In genomic region chr4:12534684-12535083, GRCh38 we compare ENCODE assay signal across 20 cellular contexts.
DNase-seq lines count a peak whose midpoint lies in the region; ATAC-seq, FAIRE-seq and TF ChIP-seq lines count a peak whose summit lies in the region.
"Had no signal": no experiment of that assay in that cellular context is flagged by ENCODE, and none has a peak within 500 bp of the region (broad histone marks: within the 10 kb centered on the region; RNA-seq: fewer than 3 reads in every experiment).

No MANE protein-coding gene starts in this region.

- no peak overlapping the region for H4K91ac ChIP-seq in IMR-90 (ENCODE audit: insufficient read depth, low read depth, low read length)

- H2BK5ac ChIP-seq in IMR-90 (ENCODE audit: low read depth, low read length, poor library complexity, severe bottlenecking): no peak overlapping the region

- no peak for DNase-seq in A549 (ENCODE audit: low read depth in 1 of 2, low spot score in 1 of 2)
- DNase-seq in IMR-90: no peak
- no peak for DNase-seq in pancreas
- DNase-seq in posterior vena cava (ENCODE audit: low spot score): no peak
- DNase-seq in effector memory CD8-positive, alpha-beta T cell: no peak
- DNase-seq: 8988T; AML-193; Caco-2; Calu3; CD4-positive, alpha-beta T cell; CD8-positive, alpha-beta T cell; DMS79 treated with DMSO at 0.1 percent for 48 hours; GF-D8 had no signal

- ATAC-seq in A549: no peak
- no peak for ATAC-seq in IMR-90 (ENCODE audit: low read depth)
- ATAC-seq in pancreas: no peak
- ATAC-seq in effector memory CD8-positive, alpha-beta T cell (replicated peaks): no peak
- ATAC-seq: CD8-positive, alpha-beta T cell had no signal

- TF ChIP-seq RAD21 in A549 (conservative IDR thresholded peaks at IDR 0.05 in 1 of 2, IDR thresholded peaks at IDR 0.05 in 1 of 2) (no peak), IMR-90 (IDR thresholded peaks at IDR 0.05; ENCODE audit: low read length) (no peak)

- H4K20me1 ChIP-seq in IMR-90 (ENCODE audit: insufficient read depth, low read length): no peaks in the 10 kb centered on the region
- H4K20me1 ChIP-seq: BLaER1 treated with 17β-estradiol and CSF1 and Interleukin-3, amounts not matched to agents 10 nM and 100 nM had no signal

- no peaks in the 10 kb centered on the region for H3K36me3 ChIP-seq in IMR-90 (ENCODE audit: control insufficient read depth, insufficient read depth, low read length)
- no peaks in the 10 kb centered on the region for H3K36me3 ChIP-seq in pancreas
- H3K36me3 ChIP-seq: BLaER1 treated with 17β-estradiol and CSF1 and Interleukin-3, amounts not matched to agents 10 nM and 100 nM had no signal

- no peak overlapping the region for H3K4me2 ChIP-seq in A549
- no peak overlapping the region for H3K4me2 ChIP-seq in IMR-90 (ENCODE audit: low read depth, low read length)
- H3K4me2 ChIP-seq: BLaER1 treated with 17β-estradiol and CSF1 and Interleukin-3, amounts not matched to agents 10 nM and 100 nM had no signal

- no peak overlapping the region for H3K4me3 Mint-ChIP-seq in effector memory CD8-positive, alpha-beta T cell
- H3K4me3 Mint-ChIP-seq: B cell; CD4-positive, alpha-beta T cell; CD8-positive, alpha-beta T cell had no signal

- TF ChIP-seq POLR2A in A549 (IDR thresholded peaks at IDR 0.05; ENCODE audit: low read length) (no peak), IMR-90 (IDR thresholded peaks at IDR 0.05; ENCODE audit: low read depth, low read length) (no peak)

- no peaks in the 10 kb centered on the region for H3K9me3 ChIP-seq in A549
- peaks cover 16% of the 10 kb centered on the region; the same call in 1 of the 2 replicates for H3K9me3 ChIP-seq in IMR-90 (ENCODE audit: control insufficient read depth, insufficient read depth, low read length)
- H3K9me3 ChIP-seq in pancreas: no peaks in the 10 kb centered on the region
- H3K9me3 ChIP-seq: BLaER1 treated with 17β-estradiol and CSF1 and Interleukin-3, amounts not matched to agents 10 nM and 100 nM; Caco-2 had no signal

- H2BK120ac ChIP-seq in IMR-90 (ENCODE audit: low read depth, low read length): no peak overlapping the region

- POLR2A ChIA-PET in A549 (lab: Yijun Ruan, JAX): no interaction called here
- POLR2A ChIA-PET in IMR-90 (lab: Charles Lee; ENCODE audit: unreplicated experiment): no interaction called here

- H3K27me3 ChIP-seq in IMR-90 (ENCODE audit: control insufficient read depth, insufficient read depth, low read length) (no peaks in the 10 kb centered on the region), pancreas (no peaks in the 10 kb centered on the region)
- H3K27me3 ChIP-seq: BLaER1 treated with 17β-estradiol and CSF1 and Interleukin-3, amounts not matched to agents 10 nM and 100 nM had no signal

- H3K9me3 Mint-ChIP-seq in effector memory CD8-positive, alpha-beta T cell: peaks cover 7 to 13% of the 10 kb centered on the region in 2 donors

- in situ Hi-C loops in IMR-90 (cut with MboI; ENCODE audit: low sequenced_read_pairs): no loop called here

- no peak for TF ChIP-seq EP300 in A549 (IDR thresholded peaks at IDR 0.05)

- no peaks in the 10 kb centered on the region for H3K79me1 ChIP-seq in IMR-90 (ENCODE audit: low read depth in 1 of 2, low read length in 2 of 2)

- no peak overlapping the region for H3K56ac ChIP-seq in IMR-90 (ENCODE audit: extremely low read depth, insufficient read depth, low read length)

- FAIRE-seq in A549 (lab: Jason Lieb, UNC) (no peak), pancreas (lab: Jason Lieb, UNC) (peak; percentile 67)
- FAIRE-seq: A204.1, D721Med, GM12891, GM19239 had no signal

- H3K27me3 Mint-ChIP-seq in effector memory CD8-positive, alpha-beta T cell: no peaks in the 10 kb centered on the region
- H3K27me3 Mint-ChIP-seq: B cell; CD4-positive, alpha-beta T cell had no signal

- H3K18ac ChIP-seq in IMR-90 (ENCODE audit: low read depth, low read length): no peak overlapping the region

- H3K27ac ChIP-seq in A549: no peak overlapping the region
- H3K27ac ChIP-seq in IMR-90 (ENCODE audit: insufficient read depth, low read length): no peak overlapping the region
- no peak overlapping the region for H3K27ac ChIP-seq in pancreas
- H3K27ac ChIP-seq: BLaER1 treated with 17β-estradiol and CSF1 and Interleukin-3, amounts not matched to agents 10 nM and 100 nM; C4-2B had no signal

- no peaks in the 10 kb centered on the region for H3K9me1 ChIP-seq in IMR-90 (ENCODE audit: insufficient read depth, low read length)

- H3K4ac ChIP-seq in IMR-90 (ENCODE audit: low read depth, low read length): no peak overlapping the region

- dilution Hi-C loops in IMR-90 (cut with HindIII; ENCODE audit: low sequenced_read_pairs, unreplicated experiment): no loop called here

- H2BK20ac ChIP-seq in IMR-90 (ENCODE audit: low read depth, low read length): no peak overlapping the region

- H2BK15ac ChIP-seq in IMR-90 (ENCODE audit: low read depth, low read length): no peak overlapping the region

- H3K4me3 ChIP-seq in A549 (no peak overlapping the region), IMR-90 (ENCODE audit: insufficient read depth, low read depth, low read length) (no peak overlapping the region), pancreas (no peak overlapping the region)
- H3K4me3 ChIP-seq: BLaER1 treated with 17β-estradiol and CSF1 and Interleukin-3, amounts not matched to agents 10 nM and 100 nM had no signal

- no peak overlapping the region for H3K23ac ChIP-seq in IMR-90 (ENCODE audit: low read depth, low read length)

- no peaks in the 10 kb centered on the region for H3K4me1 Mint-ChIP-seq in effector memory CD8-positive, alpha-beta T cell (ENCODE audit: low read depth in 2 of 2)
- H3K4me1 Mint-ChIP-seq: B cell had no signal

- H4K5ac ChIP-seq in IMR-90 (ENCODE audit: low read depth, low read length): no peak overlapping the region

- no peak overlapping the region for H3K14ac ChIP-seq in IMR-90 (replicated peaks; ENCODE audit: low read depth, low read length)

- intact Hi-C loops in IMR-90 (cut with micrococcal nuclease) (no loop called here), pancreas (cut with DNase I) (no loop called here), posterior vena cava (cut with DNase I) (no loop called here)

- TF ChIP-seq CTCF in A549 (IDR thresholded peaks at IDR 0.05) (no peak), IMR-90 (conservative IDR thresholded peaks at IDR 0.05; ENCODE audit: low read depth, low read length) (no peak), pancreas (IDR thresholded peaks at IDR 0.05) (no peak)

- 12% methylated on average over 1 of the region's 1 CpG for WGBS in A549 (ENCODE audit: missing lambda C conversion rate)
- no CpG with 5 or more reads among the region's 1 CpG for whole genome bisulfite sequencing in IMR-90 (ENCODE audit: extremely low coverage in 2 of 2, insufficient read length in 1 of 2), 2 experiments
- WGBS in pancreas, 2 donors: 51 to 84% methylated on average over 1 of the region's 1 CpG

- no peak overlapping the region for H3K27ac Mint-ChIP-seq in effector memory CD8-positive, alpha-beta T cell
- H3K27ac Mint-ChIP-seq: B cell; CD4-positive, alpha-beta T cell; CD8-positive, alpha-beta T cell had no signal

- H2AK9ac ChIP-seq in IMR-90 (replicated peaks; ENCODE audit: low read depth, low read length, poor library complexity): no peak overlapping the region

- no peak overlapping the region for H2AFZ ChIP-seq in IMR-90 (replicated peaks; ENCODE audit: low read length, poor library complexity)

- H3K4me1 ChIP-seq in A549 (no peaks in the 10 kb centered on the region), IMR-90 (ENCODE audit: control insufficient read depth, insufficient read depth, low read length) (no peaks in the 10 kb centered on the region), pancreas (no peaks in the 10 kb centered on the region)
- H3K4me1 ChIP-seq: BLaER1 treated with 17β-estradiol and CSF1 and Interleukin-3, amounts not matched to agents 10 nM and 100 nM; Caco-2 had no signal

- CTCF ChIA-PET in A549 (lab: Yijun Ruan, JAX): no interaction called here
- CTCF ChIA-PET in IMR-90 (lab: Yijun Ruan, JAX): no interaction called here

- no peak overlapping the region for H3K9ac ChIP-seq in IMR-90 (ENCODE audit: low read depth, low read length)
- H3K9ac ChIP-seq: BLaER1 treated with 17β-estradiol and CSF1 and Interleukin-3, amounts not matched to agents 10 nM and 100 nM had no signal

- no peak overlapping the region for H2AK5ac ChIP-seq in IMR-90 (ENCODE audit: low read depth, low read length)

- H3K36me3 Mint-ChIP-seq in effector memory CD8-positive, alpha-beta T cell (ENCODE audit: insufficient read depth): no peaks in the 10 kb centered on the region
- H3K36me3 Mint-ChIP-seq: CD8-positive, alpha-beta T cell had no signal

- H4K8ac ChIP-seq in IMR-90 (ENCODE audit: low read depth in 2 of 2, low read length in 2 of 2): no peak overlapping the region

- no TSS peak for BruUV-seq in IMR-90 (replicated peaks; lab: Mats Ljungman, UMichigan)

TF ChIP-seq in A549, 52 proteins besides CTCF, POLR2A, EP300 and RAD21:
- TF ChIP-seq MAFK (IDR thresholded peaks at IDR 0.05; ENCODE audit: partially characterized antibody) (peak; percentile 13), MAZ (IDR thresholded peaks at IDR 0.05; ENCODE audit: borderline replicate concordance, low read depth, low read length) (no peak)

TF ChIP-seq in IMR-90, 13 proteins besides CTCF, POLR2A, EP300 and RAD21:
- TF ChIP-seq MAZ (IDR thresholded peaks at IDR 0.05; ENCODE audit: borderline replicate concordance, low read depth, low read length) (no peak), MAFK (IDR thresholded peaks at IDR 0.05; ENCODE audit: low read depth, low read length) (0 out of 2 replicates have a peak, but pooled peaks have one; percentile 29)
TF ChIP-seq in IMR-90: peak in this region for 1.
